In the genomic region with DNA sequence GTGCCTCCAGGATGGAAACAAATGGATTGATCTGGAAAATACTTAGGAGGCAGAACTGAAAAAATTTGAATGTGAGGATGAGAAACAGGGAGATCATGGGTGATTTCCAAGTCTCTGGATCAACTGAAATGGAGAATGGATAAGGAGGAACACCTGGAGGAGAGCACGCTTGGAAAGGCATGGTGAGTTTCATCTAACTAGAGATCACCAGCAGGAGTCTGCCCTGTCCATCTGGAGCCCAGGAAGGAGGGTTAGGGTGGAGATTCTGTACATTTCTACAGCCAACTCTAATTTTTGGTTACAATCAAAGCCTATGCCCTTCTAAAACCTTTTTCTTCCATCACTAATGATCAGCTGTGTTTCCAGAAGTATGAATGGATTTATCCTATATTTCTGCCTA, we compare ENCODE assay signal across 10 cellular contexts.
"Had no signal": no experiment of that assay in that cellular context is flagged by ENCODE, and none has a peak within 500 bp of the region (broad histone marks: within the 10 kb centered on the region; RNA-seq: fewer than 3 reads in every experiment).

No MANE protein-coding gene starts in this region.

- H3K27ac ChIP-seq: sigmoid colon, transverse colon had no signal

- H3K4me3 ChIP-seq: sigmoid colon, transverse colon had no signal

- H3K4me3 Mint-ChIP-seq: dendritic cell treated with granulocyte-macrophage colony-stimulating factor and Interleukin-4, amounts not matched to agents 40 ng/mL and 50 ng/mL, for 4 days; endodermal cell; stimulated activated naive B cell treated with anti-CD40 and anti-IgM and Interleukin-4, amounts not matched to agents 10 μg/mL and 1 μg/mL and 100 μg/mL, for 72 hours had no signal

- H3K27me3 Mint-ChIP-seq: dendritic cell treated with granulocyte-macrophage colony-stimulating factor and Interleukin-4, amounts not matched to agents 40 ng/mL and 50 ng/mL, for 4 days; stimulated activated naive B cell treated with anti-CD40 and anti-IgM and Interleukin-4, amounts not matched to agents 10 μg/mL and 1 μg/mL and 100 μg/mL, for 72 hours had no signal

- H3K27me3 ChIP-seq: sigmoid colon, transverse colon had no signal

- H3K36me3 ChIP-seq: sigmoid colon, transverse colon had no signal

- H3K27ac Mint-ChIP-seq: dendritic cell treated with granulocyte-macrophage colony-stimulating factor and Interleukin-4, amounts not matched to agents 40 ng/mL and 50 ng/mL, for 4 days; endodermal cell; stimulated activated naive B cell treated with anti-CD40 and anti-IgM and Interleukin-4, amounts not matched to agents 10 μg/mL and 1 μg/mL and 100 μg/mL, for 72 hours had no signal

- DNase-seq: activated gamma-delta T cell; activated T-cell treated with anti-CD3 and anti-CD28 coated beads for 4 hours; endodermal cell; erythroblast; sigmoid colon; stimulated activated CD4-positive, alpha-beta T cell treated with anti-CD3 and anti-CD28 coated beads, Interleukin-2, amount 100 ng/mL, for 24 hours; stimulated activated naive B cell treated with anti-CD40 and anti-IgM and Interleukin-4, amounts not matched to agents 10 μg/mL and 1 μg/mL and 100 μg/mL, for 72 hours; T-helper 9 cell had no signal

- H3K4me1 Mint-ChIP-seq: endodermal cell had no signal

- H3K9me3 ChIP-seq: sigmoid colon, transverse colon had no signal
